Comparison of ENCODE assay signal across 7 cellular contexts in the genomic region with DNA sequence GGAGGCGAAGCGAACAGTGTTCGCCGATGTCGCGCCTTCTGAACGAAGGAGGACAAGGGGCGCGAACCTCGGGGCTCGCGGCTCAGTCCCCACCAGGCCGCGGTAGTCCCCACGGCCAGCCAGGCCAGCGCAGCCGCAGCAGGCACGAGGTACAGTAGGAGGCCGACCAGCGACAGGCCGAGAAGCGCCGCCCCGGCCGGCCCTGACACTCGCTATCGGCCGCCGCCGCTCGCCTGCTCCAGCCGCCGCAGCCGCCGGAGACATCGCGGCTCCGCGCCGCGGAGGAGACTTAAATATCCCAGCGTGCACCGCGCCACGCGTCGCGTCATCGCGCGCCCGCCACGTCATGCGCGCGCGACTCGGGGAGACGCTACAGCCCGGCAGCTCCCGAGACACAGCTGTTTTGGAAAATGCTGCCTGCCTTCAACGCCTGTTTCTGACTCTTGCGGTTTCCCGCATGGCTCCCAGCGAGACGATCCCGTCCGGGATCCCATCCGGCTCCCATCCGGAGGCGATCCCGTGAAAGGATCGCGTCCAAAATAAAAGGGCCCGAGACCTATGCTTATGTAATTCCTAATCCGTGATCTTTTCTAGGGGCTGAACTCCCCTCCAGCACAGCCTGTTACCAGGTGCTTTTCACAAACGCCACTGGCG. TPM values are rescaled to one million over a fixed set of nuclear protein-coding genes. Genes with fewer than 3 reads are reported as not detected.
DNase-seq lines count a peak whose midpoint lies in the region; ATAC-seq lines count a peak whose summit lies in the region.
"Not testable (repeated sequence)": the region's sequence is repeated elsewhere in the genome, so short reads cannot be mapped to it uniquely, and the experiment has no call there.

A gene (minus strand): TSS at position 291 of the 654 bp plus-strand sequence. CDS start 1,215 bp downstream, outside the sequence.

- H3K27ac ChIP-seq in iPS-20b (ENCODE audit: low read length): not testable (repeated sequence)

- peak within 1 kb of the TSS; percentile 75 for H3K4me3 ChIP-seq in iPS-20b (ENCODE audit: low read length)

- peak within 1 kb of the TSS; percentile 79 for H3K9ac ChIP-seq in iPS-20b (ENCODE audit: low read depth, low read length)

- peak; percentile 85 for ATAC-seq in GM18868 (IDR thresholded peaks at IDR 0.05; ENCODE audit: unreplicated experiment)
- ATAC-seq in HG02870 (IDR thresholded peaks at IDR 0.05; ENCODE audit: unreplicated experiment): peak; percentile 70

- DNase-seq in NCI-H1417 (lab: John Stamatoyannopoulos, UW) (peak in 2 of 3 experiments; percentile 53 to 64), cerebellar cortex (ENCODE audit: low spot score) (peak; percentile 30), renal cortical epithelial cell (ENCODE audit: low read depth) (peak; percentile 2)
- peak; percentile 26 for DNase-seq in activated CD4-positive, alpha-beta T cell treated with anti-CD3 and anti-CD28 coated beads, Interleukin-2, amount 50 U/mL, for 1 hour

- H3K36me3 ChIP-seq in iPS-20b (ENCODE audit: insufficient read depth, low read depth, low read length): not testable (repeated sequence)

- not testable (repeated sequence) for H3K9me3 ChIP-seq in iPS-20b (ENCODE audit: insufficient read depth, low read depth, low read length)

- H3K27me3 ChIP-seq in iPS-20b (ENCODE audit: insufficient read depth, low read length): not testable (repeated sequence)

- not testable (repeated sequence) for H3K4me1 ChIP-seq in iPS-20b (ENCODE audit: insufficient read depth, low read length)

RNA-seq across cellular contexts. Expression of the gene that starts here (rescaled TPM):
- 0.85 and 2.8 TPM in 2 replicates for total RNA-seq in renal cortical epithelial cell

Comparison
In these comparisons a context has a peak if more than half of its experiments do, and no peak if none do; other contexts are left out.
1. DNase-seq: peak in every context shown above with its lines; median percentile 58 in NCI-H1417; 30 in cerebellar cortex; 26 in activated CD4-positive, alpha-beta T cell treated with anti-CD3 and anti-CD28 coated beads, Interleukin-2, amount 50 U/mL, for 1 hour; 2 in renal cortical epithelial cell.